Comparison of ENCODE assay signal across 15 cellular contexts in the genomic region with DNA sequence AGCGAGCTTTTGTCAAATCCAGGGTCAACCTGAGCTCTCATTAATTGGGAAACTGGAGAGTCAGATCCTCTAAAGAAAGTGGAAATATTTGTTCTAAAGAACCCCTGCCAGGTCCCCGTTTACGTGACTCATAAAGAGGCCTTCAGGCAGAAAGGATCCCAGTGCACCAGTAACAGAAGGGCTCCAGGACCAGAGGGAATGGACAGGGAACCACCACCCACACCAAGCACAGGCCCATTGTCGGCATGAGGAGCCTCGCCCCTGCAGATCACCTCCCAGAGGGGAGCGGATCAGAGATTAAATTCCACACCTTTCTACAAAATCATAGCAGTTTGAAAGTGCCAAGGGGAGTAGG. TPM values are rescaled to one million over a fixed set of nuclear protein-coding genes. Genes with fewer than 3 reads are reported as not detected.
"Had no signal": no experiment of that assay in that cellular context is flagged by ENCODE, and none has a peak within 500 bp of the region (broad histone marks: within the 10 kb centered on the region; RNA-seq: fewer than 3 reads in every experiment).

No MANE protein-coding gene starts in this region.

- H3K9me3 Mint-ChIP-seq: dendritic cell treated with granulocyte-macrophage colony-stimulating factor and Interleukin-4, amounts not matched to agents 40 ng/mL and 50 ng/mL, for 4 days; effector memory CD8-positive, alpha-beta T cell; naive thymus-derived CD8-positive, alpha-beta T cell had no signal

- H3K9me3 ChIP-seq: esophagus muscularis mucosa, gastrocnemius medialis, heart right ventricle, mucosa of descending colon had no signal

- H3K27me3 ChIP-seq: gastrocnemius medialis had no signal

- H3K27ac Mint-ChIP-seq: dendritic cell treated with granulocyte-macrophage colony-stimulating factor and Interleukin-4, amounts not matched to agents 40 ng/mL and 50 ng/mL, for 4 days; effector memory CD8-positive, alpha-beta T cell; naive thymus-derived CD8-positive, alpha-beta T cell; progenitor cell of endocrine pancreas had no signal

- H3K4me3 ChIP-seq: esophagus muscularis mucosa, gastrocnemius medialis, heart right ventricle, mucosa of descending colon had no signal

- H3K36me3 ChIP-seq: esophagus muscularis mucosa, gastrocnemius medialis, heart right ventricle had no signal

- DNase-seq: gastrocnemius medialis had no signal

- H3K27me3 Mint-ChIP-seq: naive thymus-derived CD8-positive, alpha-beta T cell had no signal

- H3K4me1 ChIP-seq: esophagus muscularis mucosa, gastrocnemius medialis, heart right ventricle had no signal

- H3K36me3 Mint-ChIP-seq: naive thymus-derived CD8-positive, alpha-beta T cell had no signal

- H3K27ac ChIP-seq: epithelial cell of prostate, esophagus muscularis mucosa, gastrocnemius medialis, heart right ventricle had no signal

- H3K4me3 Mint-ChIP-seq: dendritic cell treated with granulocyte-macrophage colony-stimulating factor and Interleukin-4, amounts not matched to agents 40 ng/mL and 50 ng/mL, for 4 days; effector memory CD8-positive, alpha-beta T cell; naive thymus-derived CD8-positive, alpha-beta T cell had no signal

RNA-seq across cellular contexts. Expression of gene C1QL2, which starts 16.4 kb away (rescaled TPM):
- total RNA-seq: esophagus muscularis mucosa; fibroblast of villous mesenchyme; gastrocnemius medialis; heart right ventricle; liver; mammary epithelial cell; mucosa of descending colon; naive thymus-derived CD8-positive, alpha-beta T cell; osteocyte; right cardiac atrium; urinary bladder had no signal

RNA-seq across cellular contexts. Expression of gene STEAP3, which starts 48.7 kb away (rescaled TPM):
- total RNA-seq: naive thymus-derived CD8-positive, alpha-beta T cell had no signal
